ENCODE assay signal across 8 cellular contexts in the genomic region with DNA sequence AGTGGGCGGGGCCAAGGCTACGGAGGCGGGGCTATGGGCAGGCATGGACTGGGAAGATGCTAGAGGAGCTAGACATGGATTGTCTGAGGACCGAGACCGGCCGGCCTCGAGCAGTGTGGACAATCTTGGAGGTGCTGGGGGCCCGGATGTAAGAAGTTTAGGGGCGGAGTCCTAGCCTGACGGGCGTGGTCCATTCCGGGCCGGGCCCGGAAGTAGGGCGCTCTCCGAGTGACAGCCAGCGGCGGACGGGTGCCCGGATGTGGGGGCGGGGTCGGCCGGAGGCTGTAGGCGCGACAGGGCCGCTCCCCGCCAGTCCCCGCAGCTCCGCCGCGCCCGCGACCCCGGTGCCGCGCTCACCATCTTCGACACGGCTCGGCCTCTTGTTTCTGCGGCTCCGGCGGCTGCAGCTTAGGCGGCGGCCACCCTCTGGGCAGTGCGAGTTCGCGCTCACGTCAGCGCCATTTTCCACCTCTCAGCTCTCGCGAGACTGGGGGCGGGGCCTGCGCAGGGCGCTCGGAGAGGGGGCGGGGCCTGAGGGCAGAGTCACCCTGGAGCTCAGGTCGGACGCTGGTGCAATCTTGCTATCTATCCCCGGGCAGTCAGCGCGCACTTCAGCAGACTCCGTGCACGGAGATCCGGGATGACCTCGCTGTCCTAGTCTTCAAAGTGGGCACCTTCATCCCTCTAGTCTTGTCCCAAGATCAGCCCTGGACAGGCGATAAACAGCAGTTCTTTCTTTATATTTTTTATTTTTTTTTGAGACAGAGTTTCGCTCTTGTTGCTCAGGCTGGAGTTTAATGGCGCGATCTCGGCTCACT. TPM values are rescaled to one million over a fixed set of nuclear protein-coding genes. Genes with fewer than 3 reads are reported as not detected.
DNase-seq lines count a peak whose midpoint lies in the region; ATAC-seq and TF ChIP-seq lines count a peak whose summit lies in the region.

A gene with protein sequence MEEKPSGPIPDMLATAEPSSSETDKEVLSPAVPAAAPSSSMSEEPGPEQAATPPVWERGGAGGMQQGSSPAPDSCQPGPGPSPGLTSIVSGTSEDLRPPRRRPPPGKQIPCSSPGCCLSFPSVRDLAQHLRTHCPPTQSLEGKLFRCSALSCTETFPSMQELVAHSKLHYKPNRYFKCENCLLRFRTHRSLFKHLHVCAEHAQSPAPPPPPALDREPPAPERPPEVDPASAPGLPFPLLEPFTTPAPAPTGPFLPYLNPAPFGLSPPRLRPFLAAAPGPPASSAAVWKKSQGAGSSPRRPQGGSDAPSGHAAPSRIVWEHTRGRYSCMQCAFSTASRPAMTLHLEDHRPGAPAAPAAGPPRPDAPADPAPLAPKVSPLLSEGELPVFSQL (minus strand): TSS at position 481 of the 818 bp plus-strand sequence. CDS start 121 bp downstream, at position 360.

- peak within 1 kb of the TSS; percentile 95 for H3K27ac ChIP-seq in smooth muscle cell (ENCODE audit: low read depth)

- H3K27ac Mint-ChIP-seq in activated B cell treated with CpG ODN at 0.5 μM for 24 hours (peak within 1 kb of the TSS; percentile 98), immature natural killer cell (peak within 1 kb of the TSS; percentile 91 to 99 (median 94))

- no peaks in the 10 kb centered on the region for H3K36me3 ChIP-seq in smooth muscle cell (ENCODE audit: low read depth)

- WGBS in smooth muscle cell (ENCODE audit: low lambda C conversion rate): 9% methylated on average over 40 of the region's 70 CpGs

- H3K4me3 ChIP-seq in cardiac fibroblast (replicated peaks in 1 of 2; ENCODE audit: low read depth in 2 of 2, low read length in 2 of 2) (peak within 1 kb of the TSS; percentile 58 to 75), smooth muscle cell (peak within 1 kb of the TSS; percentile 66)

- H3K36me3 Mint-ChIP-seq in activated B cell treated with CpG ODN at 0.5 μM for 24 hours (ENCODE audit: low read depth): peaks cover 11% of the 10 kb centered on the region
- H3K36me3 Mint-ChIP-seq in immature natural killer cell: peaks cover 0 to 3% (median 0%) of the 10 kb centered on the region in 3 donors

- H3F3A ChIP-seq in smooth muscle cell (ENCODE audit: low read depth): no peaks in the 10 kb centered on the region

- H3K4me1 Mint-ChIP-seq in activated B cell treated with CpG ODN at 0.5 μM for 24 hours: peaks cover 27% of the 10 kb centered on the region
- peaks cover 50 to 62% of the 10 kb centered on the region in 2 donors for H3K4me1 Mint-ChIP-seq in immature natural killer cell

- TF ChIP-seq CTCF in AG09319 (IDR thresholded peaks at IDR 0.05; ENCODE audit: low read depth, low read length): no peak
- TF ChIP-seq CTCF in activated B cell treated with CpG ODN at 0.5 μM for 24 hours (IDR thresholded peaks at IDR 0.05): no peak
- no peak for TF ChIP-seq CTCF in cardiac fibroblast (IDR thresholded peaks at IDR 0.05; ENCODE audit: low read depth, low read length)
- TF ChIP-seq CTCF in smooth muscle cell (IDR thresholded peaks at IDR 0.05; ENCODE audit: borderline replicate concordance, insufficient read depth, poor library complexity, severe bottlenecking): no peak

- H3K4me1 ChIP-seq in smooth muscle cell (ENCODE audit: low read depth): peaks cover 8% of the 10 kb centered on the region

- peak within 1 kb of the TSS; percentile 56 for H2AFZ ChIP-seq in smooth muscle cell (ENCODE audit: low read depth)

- POLR2A ChIA-PET in activated B cell treated with CpG ODN at 0.5 μM for 24 hours (lab: Charles Lee): interaction anchor here (0.5 to 2.8 kb wide), 33 partner anchors 8 to 1995 kb away, joined by 3 to 30 read pairs (median 5); partner anchors contain the start of genes ELAVL1, HNRNPM, MARCHF2 and MYO1F

- ATAC-seq in GM19025 (IDR thresholded peaks at IDR 0.05; ENCODE audit: low read depth, unreplicated experiment): peak; percentile 87
- ATAC-seq in HG03280 (IDR thresholded peaks at IDR 0.05; ENCODE audit: unreplicated experiment): peak; percentile 84
- ATAC-seq in activated B cell treated with CpG ODN at 0.5 μM for 24 hours (ENCODE audit: low read depth): peak; percentile 90

- peak within 1 kb of the TSS; percentile 86 for H3K4me2 ChIP-seq in smooth muscle cell

- H3K9me3 ChIP-seq in smooth muscle cell (replicated peaks; ENCODE audit: low read depth): no peaks in the 10 kb centered on the region

- peak; percentile 91 for DNase-seq in AG09319 (ENCODE audit: extremely low read depth, low read depth)
- peak; percentile 89 for DNase-seq in NCI-H345 treated with DMSO at 0.1 percent for 48 hours (lab: John Stamatoyannopoulos, UW; ENCODE audit: unreplicated experiment)
- DNase-seq in activated B cell treated with CpG ODN at 0.5 μM for 24 hours: peak; percentile 99
- peak; percentile 97 to 98 for DNase-seq in cardiac fibroblast (ENCODE audit: low read depth in 2 of 2)
- peak; percentile 98 for DNase-seq in immature natural killer cell
- DNase-seq in smooth muscle cell (lab: John Stamatoyannopoulos, UW; ENCODE audit: unreplicated experiment): peak; percentile 98

- H3K79me2 ChIP-seq in smooth muscle cell (ENCODE audit: low read depth): no peaks in the 10 kb centered on the region

- intact Hi-C loops in activated B cell treated with CpG ODN at 0.5 μM for 24 hours (cut with micrococcal nuclease): loop anchor here (1.0 to 5.0 kb wide), 7 partner anchors 42 to 1303 kb away; partner anchors contain the start of genes FBXL12, HNRNPM, KANK3 and MARCHF2

- no peaks in the 10 kb centered on the region for H3K27me3 ChIP-seq in smooth muscle cell (ENCODE audit: low read depth)

- CTCF ChIA-PET in activated B cell treated with CpG ODN at 0.5 μM for 24 hours (lab: Charles Lee): interaction anchor here (0.8 to 1.7 kb wide), 4 partner anchors 8 to 101 kb away, joined by 3 to 11 read pairs (median 6); partner anchors contain the start of gene MARCHF2

- H3K9me3 Mint-ChIP-seq in activated B cell treated with CpG ODN at 0.5 μM for 24 hours: no peaks in the 10 kb centered on the region
- no peaks in the 10 kb centered on the region for H3K9me3 Mint-ChIP-seq in immature natural killer cell

- H4K20me1 ChIP-seq in smooth muscle cell (ENCODE audit: low read depth): no peaks in the 10 kb centered on the region

- H3K4me3 Mint-ChIP-seq in activated B cell treated with CpG ODN at 0.5 μM for 24 hours (peak within 1 kb of the TSS; percentile 94), immature natural killer cell (peak within 1 kb of the TSS; percentile 85 to 98 (median 96))

- peak within 1 kb of the TSS; percentile 97 for H3K9ac ChIP-seq in smooth muscle cell (ENCODE audit: low read depth)

- H3K27me3 Mint-ChIP-seq in activated B cell treated with CpG ODN at 0.5 μM for 24 hours: no peaks in the 10 kb centered on the region
- H3K27me3 Mint-ChIP-seq in immature natural killer cell (ENCODE audit: low read depth in 3 of 3): peaks cover 25 to 51% (median 38%) of the 10 kb centered on the region in 3 donors

RNA-seq across cellular contexts. Expression of the gene that starts here (rescaled TPM):
- total RNA-seq in activated B cell treated with CpG ODN at 0.5 μM for 24 hours (28.6 and 32.8 TPM in 2 replicates), smooth muscle cell (1.3 and 10.2 TPM in 2 replicates)
- polyA plus RNA-seq in immature natural killer cell (10 to 100 TPM in 1 of 3 donors, 1 to 10 TPM in 2; 6.0 to 20.8 (median 8.3) TPM), smooth muscle cell (33.0 and 42.4 TPM in 2 replicates)

Comparison
In these comparisons a context has a peak if more than half of its experiments do, and no peak if none do; other contexts are left out.
1. Peak in every context shown above with its lines: DNase-seq, ATAC-seq, H3K4me3 ChIP-seq and H3K27ac ChIP-seq.